8 cellular contexts compared by ENCODE assay signal in genomic region chr1:206556047-206556747, GRCh38. TPM values are rescaled to one million over a fixed set of nuclear protein-coding genes. Genes with fewer than 3 reads are reported as not detected.
DNase-seq lines count a peak whose midpoint lies in the region; ATAC-seq and TF ChIP-seq lines count a peak whose summit lies in the region.

No MANE protein-coding gene starts in this region.

- intact Hi-C loops in activated CD8-positive, alpha-beta T cell treated with anti-CD3 and anti-CD28 coated beads for 36 hours (cut with micrococcal nuclease) = loop anchor here (2.0 kb wide), 1 partner anchor 27 kb away; no protein-coding TSS in a partner anchor

- H3K9me3 Mint-ChIP-seq in CD8-positive, alpha-beta memory T cell = no peaks in the 10 kb centered on the region
- H3K9me3 Mint-ChIP-seq in activated CD8-positive, alpha-beta T cell treated with anti-CD3 and anti-CD28 coated beads for 36 hours = no peaks in the 10 kb centered on the region
- H3K9me3 Mint-ChIP-seq in memory B cell = no peaks in the 10 kb centered on the region

- CTCF ChIA-PET in CD8-positive, alpha-beta memory T cell (lab: Charles Lee) = interaction anchor here (1.0 to 19.8 kb wide), 10 partner anchors 10 to 66 kb away, joined by 3 to 503 read pairs (median 7); partner anchors contain the start of gene EIF2D
- CTCF ChIA-PET in activated CD8-positive, alpha-beta T cell treated with anti-CD3 and anti-CD28 coated beads for 36 hours (lab: Charles Lee) = interaction anchor here (0.6 to 24.5 kb wide), 17 partner anchors 9 to 170 kb away, joined by 3 to 583 read pairs (median 6); partner anchors contain the start of genes DYRK3, EIF2D and RASSF5

- H3K27ac ChIP-seq in CD8-positive, alpha-beta memory T cell (ENCODE audit: low read depth, low read length) = peak overlapping the region; percentile 92

- no peaks in the 10 kb centered on the region for H3K9me3 ChIP-seq in CD8-positive, alpha-beta memory T cell (ENCODE audit: low read length)

- peak overlapping the region; percentile 76 to 97 (median 95) for H3K27ac Mint-ChIP-seq in CD8-positive, alpha-beta memory T cell
- peak overlapping the region; percentile 97 for H3K27ac Mint-ChIP-seq in activated CD8-positive, alpha-beta T cell treated with anti-CD3 and anti-CD28 coated beads for 36 hours
- H3K27ac Mint-ChIP-seq in memory B cell = peak overlapping the region; percentile 97

- peaks cover 2 to 37% (median 4%) of the 10 kb centered on the region in 3 donors for H3K36me3 Mint-ChIP-seq in CD8-positive, alpha-beta memory T cell
- H3K36me3 Mint-ChIP-seq in activated CD8-positive, alpha-beta T cell treated with anti-CD3 and anti-CD28 coated beads for 36 hours (ENCODE audit: low read depth) = peaks cover 39% of the 10 kb centered on the region
- no peaks in the 10 kb centered on the region for H3K36me3 Mint-ChIP-seq in memory B cell

- H3K4me1 ChIP-seq in CD8-positive, alpha-beta memory T cell (ENCODE audit: insufficient read depth, low read length) = peaks cover 71% of the 10 kb centered on the region

- no peaks in the 10 kb centered on the region for H3K27me3 ChIP-seq in CD8-positive, alpha-beta memory T cell (ENCODE audit: insufficient read depth, low read length, poor library complexity, severe bottlenecking)

- POLR2A ChIA-PET in CD8-positive, alpha-beta memory T cell (lab: Charles Lee) = interaction anchor here (1.7 to 7.3 kb wide), 4 partner anchors 11 to 26 kb away, joined by 9 to 45 read pairs (median 10); no protein-coding TSS in a partner anchor
- POLR2A ChIA-PET in activated CD8-positive, alpha-beta T cell treated with anti-CD3 and anti-CD28 coated beads for 36 hours (lab: Charles Lee) = interaction anchor here (0.6 to 26.8 kb wide), 14 partner anchors 10 to 246 kb away, joined by 3 to 1021 read pairs (median 4); partner anchors contain the start of gene RASSF5

- peaks cover 75 to 81% (median 76%) of the 10 kb centered on the region in 3 donors for H3K4me1 Mint-ChIP-seq in CD8-positive, alpha-beta memory T cell
- peaks cover 58% of the 10 kb centered on the region for H3K4me1 Mint-ChIP-seq in activated CD8-positive, alpha-beta T cell treated with anti-CD3 and anti-CD28 coated beads for 36 hours (ENCODE audit: low read depth)
- peaks cover 34% of the 10 kb centered on the region for H3K4me1 Mint-ChIP-seq in memory B cell

- peak overlapping the region; percentile 96 to 100 (median 98) for H3K4me3 Mint-ChIP-seq in CD8-positive, alpha-beta memory T cell
- peak overlapping the region; percentile 96 for H3K4me3 Mint-ChIP-seq in activated CD8-positive, alpha-beta T cell treated with anti-CD3 and anti-CD28 coated beads for 36 hours
- peak overlapping the region; percentile 99 for H3K4me3 Mint-ChIP-seq in memory B cell

- peaks cover 0 to 3% of the 10 kb centered on the region in 2 donors for H3K27me3 Mint-ChIP-seq in CD8-positive, alpha-beta memory T cell
- no peaks in the 10 kb centered on the region for H3K27me3 Mint-ChIP-seq in activated CD8-positive, alpha-beta T cell treated with anti-CD3 and anti-CD28 coated beads for 36 hours
- H3K27me3 Mint-ChIP-seq in memory B cell = no peaks in the 10 kb centered on the region

- ATAC-seq in HG02852 (IDR thresholded peaks at IDR 0.05; ENCODE audit: unreplicated experiment) (peak; percentile 32), memory B cell (ENCODE audit: low read depth) (peak; percentile 1), HG02759 (IDR thresholded peaks at IDR 0.05; ENCODE audit: unreplicated experiment) (no peak), HG03469 (IDR thresholded peaks at IDR 0.05; ENCODE audit: unreplicated experiment) (no peak)
- peak; percentile 52 for ATAC-seq in activated CD8-positive, alpha-beta T cell treated with anti-CD3 and anti-CD28 coated beads for 36 hours

- no peak for DNase-seq in CD8-positive, alpha-beta memory T cell
- DNase-seq in activated CD8-positive, alpha-beta T cell treated with anti-CD3 and anti-CD28 coated beads for 36 hours = peak; percentile 76
- DNase-seq in memory B cell (ENCODE audit: low spot score in 2 of 2) (no peak), RKO (ENCODE audit: low spot score) (no peak)
- DNase-seq in activated CD8-positive, alpha-beta memory T cell treated with anti-CD3 and anti-CD28 coated beads for 24 hours = no peak

- H3K36me3 ChIP-seq in CD8-positive, alpha-beta memory T cell (ENCODE audit: insufficient read depth, low read length) = peaks cover 8% of the 10 kb centered on the region

- no peak for TF ChIP-seq CTCF in activated CD8-positive, alpha-beta T cell treated with anti-CD3 and anti-CD28 coated beads for 36 hours (IDR thresholded peaks at IDR 0.05)

- H3K4me3 ChIP-seq in CD8-positive, alpha-beta memory T cell (ENCODE audit: low read length) = peak overlapping the region; percentile 99

RNA-seq across cellular contexts. Expression of gene RASSF5, which starts 48.9 kb away (rescaled TPM):
- 100 to 1,000 TPM; 163 to 165 TPM for total RNA-seq in CD8-positive, alpha-beta memory T cell
- polyA plus RNA-seq in CD8-positive, alpha-beta memory T cell = 329 TPM
- total RNA-seq in activated CD8-positive, alpha-beta T cell treated with anti-CD3 and anti-CD28 coated beads for 36 hours = 100 to 1,000 TPM; 215 to 218 TPM

RNA-seq across cellular contexts. Expression of gene EIF2D, which starts 56.1 kb away (rescaled TPM):
- 10 to 100 TPM; 82.7 to 88.7 TPM for total RNA-seq in CD8-positive, alpha-beta memory T cell
- 35.3 TPM for polyA plus RNA-seq in CD8-positive, alpha-beta memory T cell
- total RNA-seq in activated CD8-positive, alpha-beta T cell treated with anti-CD3 and anti-CD28 coated beads for 36 hours = 100 to 1,000 TPM; 100 to 102 TPM

Comparison
In these comparisons a context has a peak if more than half of its experiments do, and no peak if none do; other contexts are left out.
1. ATAC-seq: peak in HG02852 (single experiment), activated CD8-positive, alpha-beta T cell treated with anti-CD3 and anti-CD28 coated beads for 36 hours (single experiment) and memory B cell (single experiment); none in HG02759 (single experiment) and HG03469 (single experiment).
2. Peak in every context shown above with its lines, with median percentiles within 50 percentile points of each other: H3K27ac Mint-ChIP-seq and H3K4me3 Mint-ChIP-seq.